In the genomic region with DNA sequence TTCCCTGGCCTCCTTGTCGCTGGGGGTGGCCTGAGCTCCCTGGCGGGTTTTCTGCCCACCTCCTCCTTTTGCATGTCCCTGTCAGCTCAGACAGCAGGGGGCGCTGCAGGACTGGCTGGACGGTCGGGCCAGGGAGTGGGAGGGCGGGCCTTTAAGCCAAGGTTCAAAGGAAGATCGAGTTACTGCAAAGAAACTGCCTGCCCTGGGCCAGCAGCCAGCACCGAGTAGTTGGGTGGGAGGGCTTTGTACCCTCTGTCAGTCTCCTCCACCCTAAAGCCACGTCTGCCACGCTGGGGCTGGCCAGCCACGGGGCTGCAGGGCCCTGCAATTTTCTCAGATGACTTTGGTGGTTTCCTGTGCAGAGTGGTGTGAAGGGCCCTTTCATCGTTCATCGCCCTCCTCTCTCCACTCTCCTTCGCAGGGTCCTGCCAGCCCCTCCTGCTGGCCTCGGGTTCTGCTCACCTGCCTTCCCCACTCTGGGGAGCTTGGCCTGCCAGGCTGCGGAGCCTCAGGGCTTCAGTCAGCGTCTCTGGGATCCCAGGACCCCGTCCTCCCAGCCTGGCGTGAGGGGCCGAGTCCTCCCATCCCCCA, we compare ENCODE assay signal across 8 cellular contexts. TPM values are rescaled to one million over a fixed set of nuclear protein-coding genes. Genes with fewer than 3 reads are reported as not detected.
DNase-seq lines count a peak whose midpoint lies in the region; ATAC-seq and TF ChIP-seq lines count a peak whose summit lies in the region.

No MANE protein-coding gene starts in this region.

- H3K4me1 ChIP-seq in adrenal gland (replicated peaks in 1 of 2) (peaks cover 5 to 7% of the 10 kb centered on the region in 2 donors), left ventricle myocardium inferior (peaks cover 21% of the 10 kb centered on the region)

- H3K27me3 ChIP-seq in adrenal gland: no peaks in the 10 kb centered on the region
- H3K27me3 ChIP-seq in left ventricle myocardium inferior (ENCODE audit: low read depth): no peaks in the 10 kb centered on the region

- TF ChIP-seq CTCF in adrenal gland (IDR thresholded peaks at IDR 0.05) (peak; percentile 94 to 99 (median 98)), left ventricle myocardium inferior (IDR thresholded peaks at IDR 0.05; ENCODE audit: borderline replicate concordance) (peak; percentile 98), progenitor cell of endocrine pancreas (IDR thresholded peaks at IDR 0.05; ENCODE audit: unreplicated experiment) (peak; percentile 98), type B pancreatic cell (conservative IDR thresholded peaks at IDR 0.05) (peak; percentile 98)

- DNase-seq in AML-193 (lab: John Stamatoyannopoulos, UW): peak; percentile 82 to 86
- peak; percentile 55 for DNase-seq in NCI-H128 (lab: John Stamatoyannopoulos, UW; ENCODE audit: unreplicated experiment)
- peak; percentile 85 for DNase-seq in T follicular helper cell (ENCODE audit: low read depth)
- DNase-seq in adrenal gland: peak; percentile 89 to 96 (median 93)
- DNase-seq in left ventricle myocardium inferior: peak; percentile 91
- peak; percentile 98 for DNase-seq in progenitor cell of endocrine pancreas (ENCODE audit: low spot score, unreplicated experiment)
- peak; percentile 97 for DNase-seq in type B pancreatic cell (ENCODE audit: extremely low spot score, unreplicated experiment)

- H3K27me3 Mint-ChIP-seq in progenitor cell of endocrine pancreas: no peaks in the 10 kb centered on the region
- peaks cover 11% of the 10 kb centered on the region for H3K27me3 Mint-ChIP-seq in type B pancreatic cell

- no peaks in the 10 kb centered on the region for H3K9me3 ChIP-seq in adrenal gland (replicated peaks in 1 of 3)
- no peaks in the 10 kb centered on the region for H3K9me3 ChIP-seq in left ventricle myocardium inferior (replicated peaks)

- H3K36me3 ChIP-seq in adrenal gland (replicated peaks in 1 of 2): no peaks in the 10 kb centered on the region
- no peaks in the 10 kb centered on the region for H3K36me3 ChIP-seq in left ventricle myocardium inferior

- no peak for TF ChIP-seq POLR2A in adrenal gland (IDR thresholded peaks at IDR 0.05)

- peaks cover 16% of the 10 kb centered on the region for H3K4me1 Mint-ChIP-seq in progenitor cell of endocrine pancreas (ENCODE audit: low read depth)
- peaks cover 16% of the 10 kb centered on the region for H3K4me1 Mint-ChIP-seq in type B pancreatic cell (ENCODE audit: unreplicated experiment)

- peak; percentile 64 for ATAC-seq in GM19397 (IDR thresholded peaks at IDR 0.05; ENCODE audit: unreplicated experiment)

- intact Hi-C loops in adrenal gland (cut with DNase I): loop anchor here (2.0 to 10.0 kb wide), 2 partner anchors 77 to 225 kb away; no protein-coding TSS in a partner anchor
- intact Hi-C loops in left ventricle myocardium inferior (cut with micrococcal nuclease): loop anchor here (2.0 kb wide), 1 partner anchor 77 kb away; no protein-coding TSS in a partner anchor

- no peaks in the 10 kb centered on the region for H3K36me3 Mint-ChIP-seq in progenitor cell of endocrine pancreas (ENCODE audit: insufficient read depth)
- H3K36me3 Mint-ChIP-seq in type B pancreatic cell: no peaks in the 10 kb centered on the region

- H3K9me3 Mint-ChIP-seq in progenitor cell of endocrine pancreas (ENCODE audit: low read depth) (no peaks in the 10 kb centered on the region), type B pancreatic cell (no peaks in the 10 kb centered on the region)

- H3K4me3 ChIP-seq in adrenal gland (peak overlapping the region in 1 of 4 donors; percentile 13), left ventricle myocardium inferior (peak overlapping the region; percentile 32)

- H3K27ac ChIP-seq in adrenal gland (no peak overlapping the region), left ventricle myocardium inferior (replicated peaks) (peak overlapping the region; percentile 8)

- H3K4me3 Mint-ChIP-seq in progenitor cell of endocrine pancreas (ENCODE audit: low read depth) (no peak overlapping the region), type B pancreatic cell (no peak overlapping the region)

- H3K27ac Mint-ChIP-seq in progenitor cell of endocrine pancreas: no peak overlapping the region
- no peak overlapping the region for H3K27ac Mint-ChIP-seq in type B pancreatic cell

- WGBS in adrenal gland, 4 donors: 2 to 25% (median 18%) methylated on average over 7 to 20 of the region's 20 CpGs

RNA-seq across cellular contexts. Expression of a gene that starts 12.3 kb away (rescaled TPM):
- total RNA-seq in adrenal gland: not detected
- polyA plus RNA-seq in adrenal gland: under 1 TPM in 1 of 3 donors, not detected in 2; 0.13 TPM
- total RNA-seq in left ventricle myocardium inferior: not detected
- 6.0 and 6.6 TPM in 2 replicates for total RNA-seq in progenitor cell of endocrine pancreas
- total RNA-seq in type B pancreatic cell (ENCODE audit: low replicate concordance): 4.1 and 8.8 TPM in 2 replicates

RNA-seq across cellular contexts. Expression of a gene that starts 17.9 kb away (rescaled TPM):
- total RNA-seq in adrenal gland: 1 to 10 TPM in 2 of 8 donors, under 1 TPM in 2, not detected in 4; 0.11 to 1.1 (median 0.87) TPM
- polyA plus RNA-seq in adrenal gland: under 1 TPM; 0.10 to 0.72 (median 0.24) TPM
- not detected for total RNA-seq in left ventricle myocardium inferior
- 2.8 and 3.4 TPM in 2 replicates for total RNA-seq in progenitor cell of endocrine pancreas
- total RNA-seq in type B pancreatic cell (ENCODE audit: low replicate concordance): 5.2 and 5.7 TPM in 2 replicates

RNA-seq across cellular contexts. Expression of a gene that starts 52.3 kb away (rescaled TPM):
- total RNA-seq in adrenal gland (10 to 100 TPM; 20.1 to 67.2 (median 32.3) TPM), left ventricle myocardium inferior (32.0 TPM), progenitor cell of endocrine pancreas (182 and 207 TPM in 2 replicates), type B pancreatic cell (ENCODE audit: low replicate concordance) (52.0 and 64.3 TPM in 2 replicates)
- 10 to 100 TPM in 2 of 3 donors, 1 to 10 TPM in 1; 2.7 to 29.8 (median 18.2) TPM for polyA plus RNA-seq in adrenal gland

RNA-seq across cellular contexts. Expression of a gene that starts 53.6 kb away (rescaled TPM):
- total RNA-seq in adrenal gland (under 1 TPM in 7 of 8 donors, not detected in 1; 0.14 to 0.69 (median 0.29) TPM), left ventricle myocardium inferior (0.08 TPM), progenitor cell of endocrine pancreas (1.7 and 2.2 TPM in 2 replicates), type B pancreatic cell (ENCODE audit: low replicate concordance) (2.0 and 2.9 TPM in 2 replicates)
- polyA plus RNA-seq in adrenal gland: 1 to 10 TPM in 1 of 3 donors, under 1 TPM in 1, not detected in 1; 0.64 to 1.7 TPM
